In genomic region chr12:779745-780734, GRCh38 we compare ENCODE assay signal across 10 cellular contexts. TPM values are rescaled to one million over a fixed set of nuclear protein-coding genes. Genes with fewer than 3 reads are reported as not detected.
A peak's percentile ranks its signal among the peaks of the same experiment; 100 is the strongest.
DNase-seq lines count a peak whose midpoint lies in the region; ATAC-seq and TF ChIP-seq lines count a peak whose summit lies in the region.
"Had no signal": no experiment of that assay in that cellular context is flagged by ENCODE, and none has a peak within 500 bp of the region (broad histone marks: within the 10 kb centered on the region; RNA-seq: fewer than 3 reads in every experiment).

No MANE protein-coding gene starts in this region.

- H3K23me2 ChIP-seq in H9 (ENCODE audit: insufficient read length, low read depth, low read length, poor library complexity, severe bottlenecking): no peaks in the 10 kb centered on the region

- H2BK120ac ChIP-seq in H9 (ENCODE audit: low read depth, low read length, poor library complexity, severe bottlenecking): no peak overlapping the region

- TF ChIP-seq EP300 in SK-N-SH (IDR thresholded peaks at IDR 0.05; ENCODE audit: borderline replicate concordance in 1 of 2, low read depth in 1 of 2, low read length in 1 of 2): no peak

- peaks cover 71% of the 10 kb centered on the region for H3K4me1 Mint-ChIP-seq in activated T-cell treated with anti-CD3 and anti-CD28 coated beads, Interleukin-2, amount 50 U/mL, for 4 hours (ENCODE audit: low read depth)
- peaks cover 69% of the 10 kb centered on the region for H3K4me1 Mint-ChIP-seq in stimulated activated effector memory CD8-positive, alpha-beta T cell treated with anti-CD3 and anti-CD28 coated beads, Interleukin-12 subunit alpha, Interleukin-12 subunit beta, amount 100 ng/mL, for 72 hours
- H3K4me1 Mint-ChIP-seq in H9: peaks cover 13 to 15% of the 10 kb centered on the region in 2 experiments

- H4K20me1 ChIP-seq in SK-N-SH (ENCODE audit: insufficient read depth) (peaks cover 80% of the 10 kb centered on the region), H9 (ENCODE audit: control insufficient read depth, insufficient read depth, insufficient read length) (no peaks in the 10 kb centered on the region)

- H3K79me2 ChIP-seq in SK-N-SH (ENCODE audit: insufficient read depth) (peaks cover 92% of the 10 kb centered on the region), H9 (ENCODE audit: insufficient read depth, low read length) (peaks cover 17% of the 10 kb centered on the region; the same call in 1 of the 2 replicates)

- H2AFZ ChIP-seq in SK-N-SH (ENCODE audit: low read depth) (no peak overlapping the region), H9 (ENCODE audit: low read length) (no peak overlapping the region)

- H3K23ac ChIP-seq in H9 (ENCODE audit: insufficient read length, low read depth, low read length): no peak overlapping the region

- no peak overlapping the region for H2BK20ac ChIP-seq in H9 (ENCODE audit: low read depth, low read length, poor library complexity, severe bottlenecking)

- no peak overlapping the region for H3K18ac ChIP-seq in H9 (ENCODE audit: insufficient read length, low read depth, low read length)

- intact Hi-C loops in head of caudate nucleus (cut with DNase I): no loop called here

- ATAC-seq in activated T-cell treated with anti-CD3 and anti-CD28 coated beads, Interleukin-2, amount 50 U/mL, for 4 hours: peak in 1 of 2 donors; percentile 55
- ATAC-seq in stimulated activated effector memory CD8-positive, alpha-beta T cell treated with anti-CD3 and anti-CD28 coated beads, Interleukin-12 subunit alpha, Interleukin-12 subunit beta, amount 100 ng/mL, for 72 hours: no peak
- ATAC-seq in HG03521 (IDR thresholded peaks at IDR 0.05; ENCODE audit: unreplicated experiment): no peak

- no peak overlapping the region for H3K4ac ChIP-seq in H9 (ENCODE audit: low read depth, low read length)

- H3K4me3 Mint-ChIP-seq in activated T-cell treated with anti-CD3 and anti-CD28 coated beads, Interleukin-2, amount 50 U/mL, for 4 hours: peak overlapping the region; percentile 67
- peak overlapping the region; percentile 80 for H3K4me3 Mint-ChIP-seq in stimulated activated effector memory CD8-positive, alpha-beta T cell treated with anti-CD3 and anti-CD28 coated beads, Interleukin-12 subunit alpha, Interleukin-12 subunit beta, amount 100 ng/mL, for 72 hours
- H3K4me3 Mint-ChIP-seq in H9: no peak overlapping the region

- peaks cover 6% of the 10 kb centered on the region for H3K36me3 Mint-ChIP-seq in activated T-cell treated with anti-CD3 and anti-CD28 coated beads, Interleukin-2, amount 50 U/mL, for 4 hours (ENCODE audit: insufficient read depth)
- peaks cover 20% of the 10 kb centered on the region for H3K36me3 Mint-ChIP-seq in stimulated activated effector memory CD8-positive, alpha-beta T cell treated with anti-CD3 and anti-CD28 coated beads, Interleukin-12 subunit alpha, Interleukin-12 subunit beta, amount 100 ng/mL, for 72 hours
- H3K36me3 Mint-ChIP-seq in H9 (ENCODE audit: insufficient read depth in 1 of 3, low read depth in 3 of 3): peaks cover 0 to 8% (median 3%) of the 10 kb centered on the region in 3 experiments; a peak in 3 of 7 replicates

- TF ChIP-seq RAD21 in SK-N-SH (IDR thresholded peaks at IDR 0.05; ENCODE audit: low read length): no peak

- no peak for TF ChIP-seq CTCF in SK-N-SH (IDR thresholded peaks at IDR 0.05)
- TF ChIP-seq CTCF in H9 (conservative IDR thresholded peaks at IDR 0.05): no peak

- no peak overlapping the region for H4K8ac ChIP-seq in H9 (replicated peaks; ENCODE audit: insufficient read length, low read depth, low read length)

- no peak overlapping the region for H2BK15ac ChIP-seq in H9 (ENCODE audit: low read depth, low read length)

- no peak overlapping the region for H2BK5ac ChIP-seq in H9 (ENCODE audit: insufficient read length, low read length)

- 41% methylated on average over 4 of the region's 4 CpGs for WGBS in SK-N-SH (ENCODE audit: low lambda C conversion rate)
- WGBS in H9 (ENCODE audit: extremely low coverage, insufficient read length, low lambda C conversion rate): no CpG with 5 or more reads among the region's 4 CpGs

- no peak overlapping the region for H2AK5ac ChIP-seq in H9 (ENCODE audit: insufficient read length, low read length)

- DNase-seq in activated T-cell treated with anti-CD3 and anti-CD28 coated beads, Interleukin-2, amount 50 U/mL, for 4 hours: no peak
- DNase-seq in activated T-cell treated with anti-CD3 and anti-CD28 coated beads, Interleukin-2, amount 50 U/mL, for 1 hour: no peak
- no peak for DNase-seq in SK-N-SH
- peak; percentile 72 for DNase-seq in fibroblast of peridontal ligament (ENCODE audit: extremely low read depth)
- no peak for DNase-seq in stimulated activated effector memory CD8-positive, alpha-beta T cell treated with anti-CD3 and anti-CD28 coated beads, Interleukin-12 subunit alpha, Interleukin-12 subunit beta, amount 100 ng/mL, for 72 hours (ENCODE audit: low spot score in 2 of 2)
- no peak for DNase-seq in head of caudate nucleus
- DNase-seq in H9: no peak
- DNase-seq: COR-L47, SHP77 had no signal

- H3K9ac ChIP-seq in SK-N-SH (no peak overlapping the region; the same call in 1 of the 2 replicates), H9 (ENCODE audit: extremely low read depth, insufficient read length, low read length) (no peak overlapping the region)

- H3K27me3 Mint-ChIP-seq in activated T-cell treated with anti-CD3 and anti-CD28 coated beads, Interleukin-2, amount 50 U/mL, for 4 hours (ENCODE audit: low read depth): no peaks in the 10 kb centered on the region
- H3K27me3 Mint-ChIP-seq in H9 (ENCODE audit: low read depth): no peaks in the 10 kb centered on the region

- H4K91ac ChIP-seq in H9 (ENCODE audit: insufficient read length, low read depth, low read length): no peak overlapping the region

- no peak overlapping the region for H2BK12ac ChIP-seq in H9 (ENCODE audit: insufficient read length, low read depth, low read length)

- H3K4me1 ChIP-seq in SK-N-SH (ENCODE audit: control insufficient read depth in 1 of 2, insufficient read depth in 2 of 2, low read depth in 1 of 2, low read length in 1 of 2): peaks cover 16 to 34% of the 10 kb centered on the region in 2 experiments; a peak in 3 of 4 replicates
- no peaks in the 10 kb centered on the region; the same call in 1 of the 2 replicates for H3K4me1 ChIP-seq in H9 (ENCODE audit: insufficient read depth, low read length)

- H3K56ac ChIP-seq in H9 (ENCODE audit: insufficient read length, low read depth, low read length): no peak overlapping the region

- no peak overlapping the region for H4K5ac ChIP-seq in H9 (ENCODE audit: insufficient read length, low read depth, low read length)

- H3K79me1 ChIP-seq in H9 (ENCODE audit: insufficient read depth, low read depth, low read length, poor library complexity, severe bottlenecking): peaks cover 10% of the 10 kb centered on the region

- CTCF ChIA-PET in SK-N-SH (lab: Yijun Ruan, JAX): interaction anchor here (0.8 to 2.4 kb wide), 10 partner anchors 9 to 226 kb away, joined by 3 to 7 read pairs (median 3); no protein-coding TSS in a partner anchor

- peak overlapping the region in 1 of 2 experiments; percentile 27; a peak in 1 of 4 replicates for H3K4me3 ChIP-seq in SK-N-SH (ENCODE audit: low read depth in 2 of 2, low read length in 1 of 2)

- peak overlapping the region; percentile 92 for H3K27ac Mint-ChIP-seq in stimulated activated effector memory CD8-positive, alpha-beta T cell treated with anti-CD3 and anti-CD28 coated beads, Interleukin-12 subunit alpha, Interleukin-12 subunit beta, amount 100 ng/mL, for 72 hours
- no peak overlapping the region; a peak in 1 of 7 replicates for H3K27ac Mint-ChIP-seq in H9

- no peak overlapping the region for H3K14ac ChIP-seq in H9 (ENCODE audit: insufficient read depth, low read length)

- H3K9me2 ChIP-seq in SK-N-SH: no peaks in the 10 kb centered on the region

- H3K27ac ChIP-seq in SK-N-SH (ENCODE audit: low read depth in 2 of 2, low read length in 1 of 2) (peak overlapping the region; percentile 70 to 74), H9 (ENCODE audit: insufficient read length, low read depth, low read length) (no peak overlapping the region)

- no peaks in the 10 kb centered on the region for H3K9me3 Mint-ChIP-seq in activated T-cell treated with anti-CD3 and anti-CD28 coated beads, Interleukin-2, amount 50 U/mL, for 4 hours
- H3K9me3 Mint-ChIP-seq in stimulated activated effector memory CD8-positive, alpha-beta T cell treated with anti-CD3 and anti-CD28 coated beads, Interleukin-12 subunit alpha, Interleukin-12 subunit beta, amount 100 ng/mL, for 72 hours: no peaks in the 10 kb centered on the region
- H3K9me3 Mint-ChIP-seq in H9: no peaks in the 10 kb centered on the region

- H3T11ph ChIP-seq in H9 (ENCODE audit: low read length): no peak overlapping the region

- H3K27me3 ChIP-seq in SK-N-SH (ENCODE audit: insufficient read depth) (no peaks in the 10 kb centered on the region), H9 (ENCODE audit: insufficient read depth, low read length) (no peaks in the 10 kb centered on the region)

- H3F3A ChIP-seq in SK-N-SH (replicated peaks; ENCODE audit: insufficient read depth): peaks cover 17% of the 10 kb centered on the region

- H3K9me3 ChIP-seq in SK-N-SH (no peaks in the 10 kb centered on the region), H9 (ENCODE audit: control insufficient read depth, low read depth, low read length) (no peaks in the 10 kb centered on the region)

- H3K4me2 ChIP-seq in SK-N-SH: peak overlapping the region; percentile 51
- no peak overlapping the region for H3K4me2 ChIP-seq in H9 (ENCODE audit: insufficient read depth, insufficient read length, low read length)

- POLR2A ChIA-PET in SK-N-SH (lab: Yijun Ruan, JAX): no interaction called here

- H3K36me3 ChIP-seq in SK-N-SH (replicated peaks in 1 of 2; ENCODE audit: control insufficient read depth in 1 of 2, insufficient read depth in 2 of 2, low read length in 1 of 2): no peaks in the 10 kb centered on the region

TF ChIP-seq in SK-N-SH, 30 proteins besides CTCF, POLR2A, EP300 and RAD21:
- no peak for TF ChIP-seq GABPA (IDR thresholded peaks at IDR 0.05; ENCODE audit: low read depth)
- TF ChIP-seq, protein P1, sequence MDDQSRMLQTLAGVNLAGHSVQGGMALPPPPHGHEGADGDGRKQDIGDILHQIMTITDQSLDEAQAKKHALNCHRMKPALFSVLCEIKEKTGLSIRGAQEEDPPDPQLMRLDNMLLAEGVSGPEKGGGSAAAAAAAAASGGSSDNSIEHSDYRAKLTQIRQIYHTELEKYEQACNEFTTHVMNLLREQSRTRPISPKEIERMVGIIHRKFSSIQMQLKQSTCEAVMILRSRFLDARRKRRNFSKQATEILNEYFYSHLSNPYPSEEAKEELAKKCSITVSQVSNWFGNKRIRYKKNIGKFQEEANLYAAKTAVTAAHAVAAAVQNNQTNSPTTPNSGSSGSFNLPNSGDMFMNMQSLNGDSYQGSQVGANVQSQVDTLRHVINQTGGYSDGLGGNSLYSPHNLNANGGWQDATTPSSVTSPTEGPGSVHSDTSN (IDR thresholded peaks at IDR 0.05): peak; percentile 11; the same call in 1 of the 2 replicates
- peak; percentile 48; the same call in 1 of the 2 replicates for TF ChIP-seq TEAD4 (IDR thresholded peaks at IDR 0.05; ENCODE audit: borderline replicate concordance, insufficient read depth)

RNA-seq across cellular contexts. Expression of gene WNK1, which starts 27.7 kb away (rescaled TPM):
- 100 to 1,000 TPM; 183 to 213 (median 185) TPM for total RNA-seq in activated T-cell treated with anti-CD3 and anti-CD28 coated beads, Interleukin-2, amount 50 U/mL, for 4 hours
- polyA plus RNA-seq in SK-N-SH (2012; rRNA removed): 28.8 and 30.5 TPM in 2 replicates
- polyA plus RNA-seq in SK-N-SH (2012; cell fraction: cytosol; rRNA removed): 17.4 and 26.0 TPM in 2 replicates
- 43.2 and 69.2 TPM in 2 replicates for polyA plus RNA-seq in SK-N-SH (2012; cell fraction: nucleus; rRNA removed)
- 110 and 117 TPM in 2 replicates for total RNA-seq in H9 (2021)

Comparison
In these comparisons a context has a peak if more than half of its experiments do, and no peak if none do; other contexts are left out.
1. H3K4me3 Mint-ChIP-seq: peak in activated T-cell treated with anti-CD3 and anti-CD28 coated beads, Interleukin-2, amount 50 U/mL, for 4 hours (single experiment) and stimulated activated effector memory CD8-positive, alpha-beta T cell treated with anti-CD3 and anti-CD28 coated beads, Interleukin-12 subunit alpha, Interleukin-12 subunit beta, amount 100 ng/mL, for 72 hours (single experiment); none in H9 (0 of 2).